8 cellular contexts compared by ENCODE assay signal in the genomic region with DNA sequence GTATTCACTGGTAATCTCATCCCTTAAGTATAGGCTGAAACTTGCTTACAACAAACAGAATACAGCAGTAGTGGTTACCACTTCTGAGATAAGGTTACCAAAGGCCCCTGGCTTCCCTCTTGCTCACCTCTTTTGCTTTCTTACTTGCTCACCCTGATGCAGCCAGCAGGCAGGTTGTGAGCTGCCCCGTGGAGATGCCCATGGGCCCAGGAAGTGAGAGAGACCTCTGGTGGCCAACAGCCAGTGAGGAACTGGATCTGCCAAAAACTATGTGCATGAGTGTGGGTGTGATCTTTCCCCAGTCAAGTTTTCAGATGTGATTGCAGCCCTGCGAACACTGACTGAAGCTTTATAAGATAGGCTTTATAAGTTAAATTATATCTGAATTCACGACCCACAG.
DNase-seq lines count a peak whose midpoint lies in the region; ATAC-seq lines count a peak whose summit lies in the region.

No MANE protein-coding gene starts in this region.

- ATAC-seq in HG02678 (IDR thresholded peaks at IDR 0.05; ENCODE audit: unreplicated experiment) (peak; percentile 57), GM21825 (IDR thresholded peaks at IDR 0.05; ENCODE audit: unreplicated experiment) (no peak)

- peak; percentile 1 for DNase-seq in activated T-cell treated with anti-CD3 and anti-CD28 coated beads for 48 hours (ENCODE audit: low read depth)
- no peak for DNase-seq in activated T-cell treated with anti-CD3 and anti-CD28 coated beads for 4 hours
- peak; percentile 24 for DNase-seq in RPMI8226
- DNase-seq in iris pigment epithelial cell (ENCODE audit: low read depth): peak; percentile 14
- no peak for DNase-seq in NCI-H1436 (lab: John Stamatoyannopoulos, UW)
- no peak for DNase-seq in NCI-H2227 treated with DMSO at 0.1 percent for 48 hours (lab: John Stamatoyannopoulos, UW)

Comparison
In these comparisons a context has a peak if more than half of its experiments do, and no peak if none do; other contexts are left out.
1. DNase-seq: peak in activated T-cell treated with anti-CD3 and anti-CD28 coated beads for 48 hours (single experiment), RPMI8226 (single experiment) and iris pigment epithelial cell (single experiment); none in activated T-cell treated with anti-CD3 and anti-CD28 coated beads for 4 hours (single experiment), NCI-H1436 (single experiment) and NCI-H2227 treated with DMSO at 0.1 percent for 48 hours (single experiment).